Comparison of ENCODE assay signal across 24 cellular contexts in the genomic region with DNA sequence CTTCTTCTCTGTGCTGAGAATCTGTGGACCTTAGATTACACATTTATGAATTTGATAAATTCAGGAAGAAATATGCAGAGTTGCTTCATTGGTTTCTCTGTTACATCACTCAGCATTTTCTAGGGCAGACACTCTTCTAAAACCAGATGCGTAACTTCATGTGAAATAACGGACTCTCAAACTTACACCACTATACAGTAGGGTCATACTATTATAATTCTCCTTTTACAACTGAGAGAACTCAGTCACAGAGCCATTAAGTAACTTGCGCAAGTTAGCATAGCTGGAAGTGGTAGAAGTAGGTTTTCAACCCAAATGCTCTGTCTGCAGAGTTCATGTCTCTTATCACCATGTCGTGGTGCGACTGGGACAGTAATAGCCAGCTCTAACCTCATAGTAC. TPM values are rescaled to one million over a fixed set of nuclear protein-coding genes. Genes with fewer than 3 reads are reported as not detected.
"Had no signal": no experiment of that assay in that cellular context is flagged by ENCODE, and none has a peak within 500 bp of the region (broad histone marks: within the 10 kb centered on the region; RNA-seq: fewer than 3 reads in every experiment).

No MANE protein-coding gene starts in this region.

- H3K4me3 ChIP-seq: ascending aorta, gastroesophageal sphincter, heart left ventricle, left ventricle myocardium inferior, prostate gland, right atrium auricular region, stomach had no signal

- H3K36me3 ChIP-seq: ascending aorta, gastroesophageal sphincter, heart left ventricle, left ventricle myocardium inferior, prostate gland, right atrium auricular region, stomach had no signal

- DNase-seq: activated CD4-positive, alpha-beta T cell treated with anti-CD3 and anti-CD28 coated beads, Interleukin-2, amount 50 U/mL, for 1 hour; activated CD4-positive, CD25-positive, alpha-beta regulatory T cell treated with anti-CD3 and anti-CD28 coated beads, Interleukin-2, amount 50 U/mL, for 72 hours; activated CD8-positive, alpha-beta memory T cell treated with anti-CD3 and anti-CD28 coated beads, Interleukin-2, amount 50 U/mL, for 4 hours; activated naive CD4-positive, alpha-beta T cell treated with anti-CD3 and anti-CD28 coated beads for 36 hours; activated naive CD8-positive, alpha-beta T cell treated with anti-CD3 and anti-CD28 coated beads, Interleukin-2, amount 50 U/mL, for 24 hours; activated T-cell treated with anti-CD3 and anti-CD28 coated beads, Interleukin-2, amount 50 U/mL, for 4 hours; effector CD4-positive, alpha-beta T cell; heart left ventricle; kidney; left ventricle myocardium inferior; midbrain; stimulated activated CD4-positive, alpha-beta T cell treated with anti-CD3 and anti-CD28 coated beads, Interleukin-12 subunit alpha, Interleukin-12 subunit beta, amount 100 ng/mL, for 4 hours; stimulated activated CD4-positive, alpha-beta T cell treated with anti-CD3 and anti-CD28 coated beads, Interleukin-1b, Interleukin-23, amount 100 ng/mL, for 48 hours; stomach had no signal

- H3K9me3 ChIP-seq: ascending aorta, gastroesophageal sphincter, heart left ventricle, left ventricle myocardium inferior, prostate gland, right atrium auricular region, stomach had no signal

- H3K27ac ChIP-seq: ascending aorta, gastroesophageal sphincter, heart left ventricle, left ventricle myocardium inferior, prostate gland, right atrium auricular region, stomach had no signal

- H3K27me3 ChIP-seq: ascending aorta, gastroesophageal sphincter, heart left ventricle, right atrium auricular region, stomach had no signal

- H3K4me1 ChIP-seq: ascending aorta, gastroesophageal sphincter, left ventricle myocardium inferior, prostate gland, right atrium auricular region, stomach had no signal

RNA-seq across cellular contexts. Expression of a gene that starts 5.7 kb away (rescaled TPM):
- total RNA-seq: activated naive CD4-positive, alpha-beta T cell treated with anti-CD3 and anti-CD28 coated beads for 36 hours; activated T-cell treated with anti-CD3 and anti-CD28 coated beads, Interleukin-2, amount 50 U/mL, for 4 hours; ascending aorta; esophagus mucosa; gastroesophageal sphincter; heart left ventricle; kidney; left ventricle myocardium inferior; mammary epithelial cell; myocyte; omental fat pad; prostate gland; right atrium auricular region; stomach; temporal lobe had no signal
- polyA plus RNA-seq: heart left ventricle, mammary epithelial cell, stomach had no signal

RNA-seq across cellular contexts. Expression of a gene that starts 56.1 kb away (rescaled TPM):
- total RNA-seq: activated naive CD4-positive, alpha-beta T cell treated with anti-CD3 and anti-CD28 coated beads for 36 hours; activated T-cell treated with anti-CD3 and anti-CD28 coated beads, Interleukin-2, amount 50 U/mL, for 4 hours; ascending aorta; gastroesophageal sphincter; left ventricle myocardium inferior; myocyte had no signal
- polyA plus RNA-seq: heart left ventricle, neural cell had no signal
